ENCODE assay signal across 9 cellular contexts in the genomic region with DNA sequence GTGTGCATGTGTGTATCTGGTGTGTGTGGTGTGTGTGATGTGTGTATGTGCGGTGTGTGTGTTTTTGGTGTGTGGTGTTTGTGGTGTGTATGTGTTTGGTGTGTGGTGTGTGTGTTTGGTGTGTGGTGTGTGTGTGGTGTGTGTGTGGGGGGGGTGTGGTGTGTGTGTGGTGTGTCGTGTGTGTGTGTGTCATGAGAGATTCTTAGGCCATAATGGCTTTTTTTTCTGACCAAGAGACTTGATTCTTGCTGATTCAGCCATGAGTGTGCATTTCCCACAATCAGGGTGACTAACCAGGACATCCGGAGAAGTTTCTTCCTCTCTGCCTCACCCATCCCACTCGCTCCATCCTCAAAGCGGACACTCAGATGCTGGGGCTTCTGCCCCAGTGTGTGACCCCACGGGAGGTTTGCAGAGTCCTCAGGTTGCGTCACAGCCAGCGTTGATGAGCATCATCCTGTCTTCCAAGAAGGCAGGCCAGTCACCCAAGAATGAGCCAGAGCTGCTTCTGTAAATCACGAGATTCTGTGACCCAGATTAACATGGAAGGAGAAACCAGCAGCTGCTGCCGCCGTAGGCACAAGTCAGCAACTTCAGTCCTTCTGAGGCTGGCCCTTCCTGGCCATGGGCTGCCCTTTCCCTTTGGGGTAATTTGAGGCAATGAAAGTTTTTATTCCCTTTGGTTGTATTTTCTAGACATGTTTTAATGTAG. TPM values are rescaled to one million over a fixed set of nuclear protein-coding genes. Genes with fewer than 3 reads are reported as not detected.
DNase-seq lines count a peak whose midpoint lies in the region; ATAC-seq and TF ChIP-seq lines count a peak whose summit lies in the region.
"Had no signal": no experiment of that assay in that cellular context is flagged by ENCODE, and none has a peak within 500 bp of the region (broad histone marks: within the 10 kb centered on the region; RNA-seq: fewer than 3 reads in every experiment).

No MANE protein-coding gene starts in this region.

- CTCF ChIA-PET in AG04450 (lab: Charles Lee), result interaction anchor here (0.5 to 2.0 kb wide), 5 partner anchors 11 to 264 kb away, joined by 4 to 10 read pairs (median 7); no protein-coding TSS in a partner anchor

- 33 to 48% (median 44%) methylated on average over 8 to 11 of the region's 11 CpGs for WGBS in adrenal gland, 4 donors
- WGBS in heart right ventricle, 2 donors, result 39 to 54% methylated on average over 11 of the region's 11 CpGs

- TF ChIP-seq CTCF in AG04450 (IDR thresholded peaks at IDR 0.05; ENCODE audit: low read depth, low read length), result no peak; the same call in 1 of the 2 replicates
- TF ChIP-seq CTCF in adrenal gland (IDR thresholded peaks at IDR 0.05), result no peak
- peak in 1 of 9 donors; percentile 12 for TF ChIP-seq CTCF in heart right ventricle (IDR thresholded peaks at IDR 0.05)

- peaks cover 6 to 34% of the 10 kb centered on the region in 2 donors for H3K4me1 ChIP-seq in adrenal gland (replicated peaks in 1 of 2)
- peaks cover 0 to 53% (median 8%) of the 10 kb centered on the region in 9 donors for H3K4me1 ChIP-seq in heart right ventricle

- DNase-seq in AG04450 (ENCODE audit: low read depth, low spot score) (peak; percentile 94), MG63 (peak; percentile 89), adrenal gland (peak; percentile 51 to 92 (median 83)), heart right ventricle (peak; percentile 70 to 83), pulmonary artery endothelial cell (ENCODE audit: low read depth, low spot score) (peak; percentile 68), DMS153 treated with DMSO at 0.1 percent for 48 hours (lab: John Stamatoyannopoulos, UW; ENCODE audit: unreplicated experiment) (no peak)

- ATAC-seq in heart right ventricle, result peak; percentile 85 to 94 (median 90)
- ATAC-seq in HG02798 (IDR thresholded peaks at IDR 0.05; ENCODE audit: poor library complexity, unreplicated experiment), result no peak
- no peak for ATAC-seq in HG03196 (IDR thresholded peaks at IDR 0.05; ENCODE audit: unreplicated experiment)

- peak overlapping the region; percentile 37 for H3K4me3 ChIP-seq in AG04450 (ENCODE audit: low read depth, low read length)
- H3K4me3 ChIP-seq in MG63, result peak overlapping the region; percentile 28
- no peak overlapping the region for H3K4me3 ChIP-seq in adrenal gland
- H3K4me3 ChIP-seq in heart right ventricle, result peak overlapping the region in 4 of 10 donors; percentile 14 to 35 (median 23)
- H3K4me3 ChIP-seq: cardiac muscle cell had no signal

- TF ChIP-seq POLR2A in adrenal gland (IDR thresholded peaks at IDR 0.05), result no peak

- POLR2A ChIA-PET in AG04450 (lab: Yijun Ruan, JAX), result interaction anchor here (0.6 to 1.5 kb wide), 3 partner anchors 13 to 166 kb away, joined by 3 to 6 read pairs (median 3); partner anchors contain the start of gene CTSL

- H3K27ac ChIP-seq in AG04450 (ENCODE audit: low read depth, low read length) (peak overlapping the region; percentile 96), adrenal gland (peak overlapping the region; percentile 28 to 92 (median 58)), heart right ventricle (peak overlapping the region; percentile 7 to 86 (median 68))
- H3K27ac ChIP-seq: cardiac muscle cell had no signal

- intact Hi-C loops in adrenal gland (cut with DNase I) (loop anchor here in 1 of 2 donors (10.0 kb wide), 1 partner anchor 81 kb away; no protein-coding TSS in a partner anchor), heart right ventricle (cut with DNase I) (no loop called here)

- H3K27me3 ChIP-seq in AG04450 (ENCODE audit: control insufficient read depth, insufficient read depth, low read length) (no peaks in the 10 kb centered on the region), MG63 (no peaks in the 10 kb centered on the region), adrenal gland (no peaks in the 10 kb centered on the region), heart right ventricle (no peaks in the 10 kb centered on the region)
- H3K27me3 ChIP-seq: cardiac muscle cell had no signal

- H3K9me3 ChIP-seq in AG04450 (ENCODE audit: control insufficient read depth, insufficient read depth, low read length) (no peaks in the 10 kb centered on the region), MG63 (no peaks in the 10 kb centered on the region), adrenal gland (replicated peaks in 1 of 3) (no peaks in the 10 kb centered on the region), heart right ventricle (no peaks in the 10 kb centered on the region)

- H3K36me3 ChIP-seq in MG63 (peaks cover 15% of the 10 kb centered on the region), adrenal gland (replicated peaks in 1 of 2) (no peaks in the 10 kb centered on the region), heart right ventricle (no peaks in the 10 kb centered on the region)
- H3K36me3 ChIP-seq: cardiac muscle cell had no signal

RNA-seq across cellular contexts. Expression of gene CTSL, which starts 12.5 kb away (rescaled TPM):
- 180 and 224 TPM in 2 replicates for polyA plus RNA-seq in AG04450 (2011; rRNA removed)
- polyA minus RNA-seq in AG04450 (2011; rRNA and poly(A)+ RNA removed), result 51.4 and 54.4 TPM in 2 replicates
- 165 and 178 TPM in 2 replicates for total RNA-seq in MG63 (2014; rRNA removed; shearing (Covaris generic); ENCODE audit: low replicate concordance)
- 100 to 1,000 TPM in 7 of 8 donors, 10 to 100 TPM in 1; 94.6 to 208 (median 159) TPM for total RNA-seq in adrenal gland
- 100 to 1,000 TPM in 2 of 3 donors, 10 to 100 TPM in 1; 65.2 to 134 (median 109) TPM for polyA plus RNA-seq in adrenal gland
- total RNA-seq in heart right ventricle, result 100 to 1,000 TPM; 109 to 189 (median 134) TPM
- polyA plus RNA-seq in heart right ventricle, result 100 to 1,000 TPM in 1 of 2 donors, 10 to 100 TPM in 1; 75.8 to 150 TPM
- 104 and 178 TPM in 2 replicates for total RNA-seq in pulmonary artery endothelial cell

Comparison
In these comparisons a context has a peak if more than half of its experiments do, and no peak if none do; other contexts are left out.
1. H3K4me3 ChIP-seq: peak in AG04450 (single experiment) and MG63 (single experiment); none in adrenal gland (0 of 4).
2. ATAC-seq: peak in heart right ventricle (8 of 8); none in HG02798 (single experiment) and HG03196 (single experiment).
3. Peak in every context shown above with its lines, with median percentiles within 50 percentile points of each other: H3K27ac ChIP-seq.